In genomic region chr19:41541990-41542584, GRCh38 we compare ENCODE assay signal across 8 cellular contexts. TPM values are rescaled to one million over a fixed set of nuclear protein-coding genes. Genes with fewer than 3 reads are reported as not detected.
DNase-seq lines count a peak whose midpoint lies in the region; ATAC-seq and TF ChIP-seq lines count a peak whose summit lies in the region.

No MANE protein-coding gene starts in this region.

- peak; percentile 19 for DNase-seq in SIG-M5 treated with dmso at 0.1 percent for 504 hours (lab: John Stamatoyannopoulos, UW; ENCODE audit: unreplicated experiment)
- DNase-seq in SIG-M5 (lab: John Stamatoyannopoulos, UW), result no peak
- no peak for DNase-seq in Panc1 (ENCODE audit: low read depth, low spot score)
- peak; percentile 69 for DNase-seq in activated T-helper 9 cell treated with anti-CD3 and anti-CD28 coated beads, Interleukin-2, amount 50 U/mL, for 16 hours (ENCODE audit: low read depth)
- DNase-seq in cardiac muscle cell (ENCODE audit: low read depth in 1 of 2, low spot score in 1 of 2), result peak; percentile 51 to 58
- peak; percentile 68 to 71 for DNase-seq in stimulated activated CD4-positive, alpha-beta T cell treated with anti-CD3 and anti-CD28 coated beads, Interleukin-15, amount 100 ng/mL, for 48 hours (ENCODE audit: low read depth in 2 of 2)
- DNase-seq in vagina (ENCODE audit: extremely low spot score in 2 of 2), result no peak

- ATAC-seq in Panc1, result no peak
- no peak for ATAC-seq in GM18867 (IDR thresholded peaks at IDR 0.05; ENCODE audit: unreplicated experiment)

- TF ChIP-seq POLR2A in vagina (IDR thresholded peaks at IDR 0.05), result no peak

- H3K36me3 ChIP-seq in Panc1 (ENCODE audit: control insufficient read depth, insufficient read depth, low read length) (no peaks in the 10 kb centered on the region), cardiac muscle cell (no peaks in the 10 kb centered on the region), vagina (no peaks in the 10 kb centered on the region)

- in situ Hi-C loops in Panc1 (cut with HindIII; ENCODE audit: low pct_unique_long_range_greater_than_20kb, low sequenced_read_pairs), result no loop called here

- no TSS peak for BruUV-seq in Panc1 (replicated peaks; lab: Mats Ljungman, UMichigan)

- TF ChIP-seq CTCF in Panc1 (IDR thresholded peaks at IDR 0.05), result peak; percentile 76
- TF ChIP-seq CTCF in cardiac muscle cell (IDR thresholded peaks at IDR 0.05; ENCODE audit: low read depth, low read length), result peak; percentile 74
- TF ChIP-seq CTCF in vagina (IDR thresholded peaks at IDR 0.05), result peak in 1 of 3 experiments; percentile 34

- H3K9me3 ChIP-seq in Panc1 (ENCODE audit: control insufficient read depth, insufficient read depth, low read depth, low read length) (no peaks in the 10 kb centered on the region), cardiac muscle cell (ENCODE audit: low read depth) (no peaks in the 10 kb centered on the region), vagina (no peaks in the 10 kb centered on the region)

- H3K4me3 ChIP-seq in Panc1 (ENCODE audit: low read depth in 2 of 2, low read length in 2 of 2) (no peak overlapping the region), cardiac muscle cell (no peak overlapping the region), vagina (no peak overlapping the region)

- no peak overlapping the region for H3K27ac ChIP-seq in Panc1 (ENCODE audit: low read length)
- no peak overlapping the region for H3K27ac ChIP-seq in cardiac muscle cell
- no peak overlapping the region for H3K27ac ChIP-seq in vagina

- no peaks in the 10 kb centered on the region for H3K27me3 ChIP-seq in Panc1 (ENCODE audit: control insufficient read depth, insufficient read depth, low read length)
- H3K27me3 ChIP-seq in cardiac muscle cell, result no peaks in the 10 kb centered on the region
- H3K27me3 ChIP-seq in vagina, result no peaks in the 10 kb centered on the region

- CTCF ChIA-PET in Panc1 (lab: Charles Lee), result no interaction called here

- POLR2A ChIA-PET in Panc1 (lab: Charles Lee), result no interaction called here

- intact Hi-C loops in Panc1 (cut with micrococcal nuclease; ENCODE audit: unreplicated experiment) (loop anchor here (10.0 kb wide), 1 partner anchor 77 kb away; no protein-coding TSS in a partner anchor), vagina (cut with DNase I) (no loop called here)

- no peaks in the 10 kb centered on the region for H3K4me1 ChIP-seq in Panc1 (ENCODE audit: control insufficient read depth, insufficient read depth, low read length)
- H3K4me1 ChIP-seq in cardiac muscle cell (ENCODE audit: low read depth), result no peaks in the 10 kb centered on the region
- no peaks in the 10 kb centered on the region for H3K4me1 ChIP-seq in vagina

RNA-seq across cellular contexts. Expression of gene CEACAM21, which starts 33.9 kb away (rescaled TPM):
- total RNA-seq in Panc1 (2021; ENCODE audit: unreplicated experiment), result not detected
- polyA plus RNA-seq in Panc1 (2012; ENCODE audit: insufficient read length), result not detected
- total RNA-seq in cardiac muscle cell, result 2.8 and 4.4 TPM in 2 replicates
- polyA plus RNA-seq in cardiac muscle cell, result 2.2 and 5.0 TPM in 2 replicates
- total RNA-seq in vagina, result not detected

Comparison
In these comparisons a context has a peak if more than half of its experiments do, and no peak if none do; other contexts are left out.
1. DNase-seq: peak in SIG-M5 treated with dmso at 0.1 percent for 504 hours (single experiment), activated T-helper 9 cell treated with anti-CD3 and anti-CD28 coated beads, Interleukin-2, amount 50 U/mL, for 16 hours (single experiment), cardiac muscle cell (2 of 2) and stimulated activated CD4-positive, alpha-beta T cell treated with anti-CD3 and anti-CD28 coated beads, Interleukin-15, amount 100 ng/mL, for 48 hours (2 of 2); none in SIG-M5 (single experiment), Panc1 (single experiment) and vagina (0 of 2).